ENCODE assay signal across 8 cellular contexts in genomic region chrX:38805294-38806053, GRCh38. TPM values are rescaled to one million over a fixed set of nuclear protein-coding genes. Genes with fewer than 3 reads are reported as not detected.
A peak's percentile ranks its signal among the peaks of the same experiment; 100 is the strongest.
DNase-seq lines count a peak whose midpoint lies in the region; ATAC-seq and TF ChIP-seq lines count a peak whose summit lies in the region.

No MANE protein-coding gene starts in this region.

- ATAC-seq in HG03175 (IDR thresholded peaks at IDR 0.05; ENCODE audit: unreplicated experiment) (peak; percentile 20), natural killer cell (peak; percentile 25 to 55 (median 52)), HG03521 (IDR thresholded peaks at IDR 0.05; ENCODE audit: unreplicated experiment) (no peak)
- peak; percentile 57 for ATAC-seq in activated T-helper 17 cell treated with anti-CD3 and anti-CD28 coated beads, Interleukin-2, amount 50 U/mL, for 72 hours (replicated peaks)

- intact Hi-C loops in natural killer cell (cut with micrococcal nuclease): no loop called here

- H3K4me3 ChIP-seq in fibroblast of lung (replicated peaks in 1 of 4; ENCODE audit: control extremely low read depth in 1 of 4, insufficient read depth in 1 of 4, low read depth in 3 of 4, low read length in 4 of 4) (peak overlapping the region; percentile 62 to 87 (median 73)), suprapubic skin (peak overlapping the region; percentile 67)

- TF ChIP-seq CTCF in fibroblast of lung (conservative IDR thresholded peaks at IDR 0.05 in 1 of 2, IDR thresholded peaks at IDR 0.05 in 1 of 2; ENCODE audit: low read depth in 1 of 2, low read length in 2 of 2) (peak in 1 of 2 donors; percentile 1), natural killer cell (IDR thresholded peaks at IDR 0.05) (no peak), suprapubic skin (IDR thresholded peaks at IDR 0.05) (no peak)

- H3K27ac ChIP-seq in fibroblast of lung (ENCODE audit: insufficient read depth, low read length) (peak overlapping the region; percentile 68), suprapubic skin (peak overlapping the region; percentile 94)

- H3K9ac ChIP-seq in fibroblast of lung (ENCODE audit: insufficient read depth, low read length): peak overlapping the region; percentile 79

- peaks cover 6% of the 10 kb centered on the region for H3K4me1 Mint-ChIP-seq in activated T-helper 17 cell treated with anti-CD3 and anti-CD28 coated beads, Interleukin-2, amount 50 U/mL, for 72 hours
- peaks cover 27 to 28% of the 10 kb centered on the region in 2 donors for H3K4me1 Mint-ChIP-seq in natural killer cell

- H3K79me2 ChIP-seq in fibroblast of lung (ENCODE audit: control insufficient read depth, insufficient read depth, low read length): peaks cover 32% of the 10 kb centered on the region

- 41% methylated on average over 35 of the region's 39 CpGs for WGBS in suprapubic skin

- H3K9me3 ChIP-seq in fibroblast of lung (ENCODE audit: control insufficient read depth, insufficient read depth, low read depth, low read length): no peaks in the 10 kb centered on the region
- no peaks in the 10 kb centered on the region for H3K9me3 ChIP-seq in suprapubic skin

- H3K4me2 ChIP-seq in fibroblast of lung (ENCODE audit: extremely low read depth, insufficient read depth, low read length): peak overlapping the region; percentile 58

- H3K27me3 Mint-ChIP-seq in activated T-helper 17 cell treated with anti-CD3 and anti-CD28 coated beads, Interleukin-2, amount 50 U/mL, for 72 hours: no peaks in the 10 kb centered on the region
- H3K27me3 Mint-ChIP-seq in natural killer cell (ENCODE audit: low read depth in 2 of 2): no peaks in the 10 kb centered on the region

- no peak for TF ChIP-seq POLR2A in suprapubic skin (IDR thresholded peaks at IDR 0.05)

- peak overlapping the region; percentile 95 for H3K4me3 Mint-ChIP-seq in activated T-helper 17 cell treated with anti-CD3 and anti-CD28 coated beads, Interleukin-2, amount 50 U/mL, for 72 hours
- H3K4me3 Mint-ChIP-seq in natural killer cell: peak overlapping the region; percentile 93

- no peaks in the 10 kb centered on the region for H3K9me3 Mint-ChIP-seq in activated T-helper 17 cell treated with anti-CD3 and anti-CD28 coated beads, Interleukin-2, amount 50 U/mL, for 72 hours
- H3K9me3 Mint-ChIP-seq in natural killer cell: no peaks in the 10 kb centered on the region

- DNase-seq in EH (ENCODE audit: low read depth) (peak; percentile 81), OCI-M1 (lab: John Stamatoyannopoulos, UW) (peak; percentile 88), fibroblast of lung (ENCODE audit: low read depth in 2 of 2) (peak; percentile 68 to 87), natural killer cell (peak; percentile 22), suprapubic skin (ENCODE audit: low spot score in 2 of 2) (peak; percentile 75 to 84)

- H3K36me3 ChIP-seq in fibroblast of lung (ENCODE audit: control insufficient read depth, insufficient read depth, low read length): no peaks in the 10 kb centered on the region
- H3K36me3 ChIP-seq in suprapubic skin: no peaks in the 10 kb centered on the region

- peak overlapping the region; percentile 98 for H3K27ac Mint-ChIP-seq in activated T-helper 17 cell treated with anti-CD3 and anti-CD28 coated beads, Interleukin-2, amount 50 U/mL, for 72 hours
- H3K27ac Mint-ChIP-seq in natural killer cell: peak overlapping the region; percentile 83 to 87

- no peaks in the 10 kb centered on the region for H3K27me3 ChIP-seq in fibroblast of lung (ENCODE audit: control insufficient read depth, insufficient read depth, low read length)
- no peaks in the 10 kb centered on the region for H3K27me3 ChIP-seq in suprapubic skin

- H3K36me3 Mint-ChIP-seq in activated T-helper 17 cell treated with anti-CD3 and anti-CD28 coated beads, Interleukin-2, amount 50 U/mL, for 72 hours (ENCODE audit: low read depth): peaks cover 62% of the 10 kb centered on the region
- no peaks in the 10 kb centered on the region for H3K36me3 Mint-ChIP-seq in natural killer cell

- no peaks in the 10 kb centered on the region for H3K4me1 ChIP-seq in fibroblast of lung (ENCODE audit: control insufficient read depth, extremely low read depth, insufficient read depth, low read length)
- H3K4me1 ChIP-seq in suprapubic skin: no peaks in the 10 kb centered on the region

- no peak overlapping the region for H2AFZ ChIP-seq in fibroblast of lung (ENCODE audit: low read length)

- no peak for TF ChIP-seq EP300 in suprapubic skin (IDR thresholded peaks at IDR 0.05)

- no peaks in the 10 kb centered on the region for H4K20me1 ChIP-seq in fibroblast of lung (ENCODE audit: control insufficient read depth, extremely low read depth, insufficient read depth, low read length)

RNA-seq across cellular contexts. Expression of gene MID1IP1, which starts 4.2 kb away (rescaled TPM):
- 10 to 100 TPM; 37.9 to 54.0 TPM for total RNA-seq in activated T-helper 17 cell treated with anti-CD3 and anti-CD28 coated beads, Interleukin-2, amount 50 U/mL, for 72 hours
- total RNA-seq in fibroblast of lung (96.3 and 132 TPM in 2 replicates), natural killer cell (10 to 100 TPM in 2 of 3 donors, 1 to 10 TPM in 1; 7.2 to 19.1 (median 14.4) TPM), suprapubic skin (10 to 100 TPM; 25.9 to 57.1 (median 35.7) TPM)
- polyA plus RNA-seq in fibroblast of lung: 25.7 and 42.8 TPM in 2 replicates
- polyA plus RNA-seq in fibroblast of lung (2012): 32.3 and 62.5 TPM in 2 replicates
- 9.6 and 10.9 TPM in 2 replicates for polyA minus RNA-seq in fibroblast of lung (ENCODE audit: low replicate concordance)

Comparison
In these comparisons a context has a peak if more than half of its experiments do, and no peak if none do; other contexts are left out.
1. DNase-seq: peak in every context shown above with its lines; median percentile 88 in OCI-M1; 81 in EH; 80 in suprapubic skin; 78 in fibroblast of lung; 22 in natural killer cell.